In the genomic region with DNA sequence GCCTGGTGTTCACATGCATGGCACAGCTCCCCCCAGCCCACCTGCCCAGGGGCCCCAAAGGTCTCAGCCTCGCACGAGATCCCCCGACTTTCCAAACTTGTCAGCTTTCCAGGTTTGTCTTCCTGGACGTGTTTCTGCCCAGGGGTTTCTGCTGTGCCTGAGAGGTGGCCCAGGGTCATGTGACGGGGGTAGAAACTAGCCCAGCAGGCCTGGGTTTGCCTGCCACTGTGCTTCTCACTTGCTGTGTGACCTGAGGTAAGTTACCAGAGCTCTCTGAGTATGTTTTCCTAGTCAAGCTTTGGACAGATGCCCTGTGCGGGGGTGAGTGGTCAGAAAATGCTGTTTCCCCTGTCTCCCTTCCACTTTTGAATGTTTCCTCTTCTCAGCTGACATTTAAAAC, we compare ENCODE assay signal across 12 cellular contexts. TPM values are rescaled to one million over a fixed set of nuclear protein-coding genes. Genes with fewer than 3 reads are reported as not detected.
DNase-seq lines count a peak whose midpoint lies in the region; ATAC-seq and TF ChIP-seq lines count a peak whose summit lies in the region.
"Had no signal": no experiment of that assay in that cellular context is flagged by ENCODE, and none has a peak within 500 bp of the region (broad histone marks: within the 10 kb centered on the region; RNA-seq: fewer than 3 reads in every experiment).

No MANE protein-coding gene starts in this region.

- peak overlapping the region; percentile 30 for H3K27ac Mint-ChIP-seq in activated naive CD4-positive, alpha-beta T cell treated with anti-CD3 and anti-CD28 coated beads, Interleukin-2, amount 50 U/mL, for 24 hours
- no peak overlapping the region for H3K27ac Mint-ChIP-seq in activated naive CD4-positive, alpha-beta T cell treated with anti-CD3 and anti-CD28 coated beads, Interleukin-2, amount 10 ng/mL, durations not matched to agents 7 days and 5 days
- peak overlapping the region; percentile 59 for H3K27ac Mint-ChIP-seq in glutamatergic neuron (ENCODE audit: unreplicated experiment)
- no peak overlapping the region for H3K27ac Mint-ChIP-seq in stimulated activated effector memory CD8-positive, alpha-beta T cell treated with anti-CD3 and anti-CD28 coated beads, Interleukin-12 subunit alpha, Interleukin-12 subunit beta, amount 100 ng/mL, for 72 hours

- no peak for DNase-seq in activated naive CD4-positive, alpha-beta T cell treated with anti-CD3 and anti-CD28 coated beads, Interleukin-2, amount 10 ng/mL, durations not matched to agents 7 days and 5 days
- no peak for DNase-seq in RWPE1 (ENCODE audit: low spot score)
- DNase-seq in glutamatergic neuron = no peak
- no peak for DNase-seq in stimulated activated effector memory CD8-positive, alpha-beta T cell treated with anti-CD3 and anti-CD28 coated beads, Interleukin-12 subunit alpha, Interleukin-12 subunit beta, amount 100 ng/mL, for 72 hours (ENCODE audit: low spot score in 2 of 2)
- DNase-seq in left cardiac atrium = no peak
- DNase-seq in stimulated activated CD4-positive, alpha-beta T cell treated with anti-CD3 and anti-CD28 coated beads, Interleukin-2, amount 100 ng/mL, for 48 hours = no peak
- no peak for DNase-seq in hepatic stellate cell (ENCODE audit: low spot score)
- DNase-seq: MM.1S, NCI-H1930 had no signal

- TF ChIP-seq CTCF in RWPE1 (conservative IDR thresholded peaks at IDR 0.05; ENCODE audit: low read depth) = no peak
- no peak for TF ChIP-seq CTCF in glutamatergic neuron (IDR thresholded peaks at IDR 0.05; ENCODE audit: partially characterized antibody, unreplicated experiment)

- H3K27ac ChIP-seq in RWPE1 = peak overlapping the region; percentile 70
- H3K27ac ChIP-seq: C4-2B, SJCRH30 had no signal

- intact Hi-C loops in left cardiac atrium (cut with DNase I) = no loop called here

- CTCF ChIA-PET in activated naive CD4-positive, alpha-beta T cell treated with anti-CD3 and anti-CD28 coated beads, Interleukin-2, amount 10 ng/mL, durations not matched to agents 7 days and 5 days (lab: Charles Lee) = no interaction called here
- CTCF ChIA-PET in RWPE1 (lab: Yijun Ruan, JAX) = no interaction called here

- H3K9me3 Mint-ChIP-seq in activated naive CD4-positive, alpha-beta T cell treated with anti-CD3 and anti-CD28 coated beads, Interleukin-2, amount 50 U/mL, for 24 hours = no peaks in the 10 kb centered on the region
- no peaks in the 10 kb centered on the region for H3K9me3 Mint-ChIP-seq in activated naive CD4-positive, alpha-beta T cell treated with anti-CD3 and anti-CD28 coated beads, Interleukin-2, amount 10 ng/mL, durations not matched to agents 7 days and 5 days
- peaks cover 8% of the 10 kb centered on the region for H3K9me3 Mint-ChIP-seq in glutamatergic neuron (ENCODE audit: unreplicated experiment)
- H3K9me3 Mint-ChIP-seq in stimulated activated effector memory CD8-positive, alpha-beta T cell treated with anti-CD3 and anti-CD28 coated beads, Interleukin-12 subunit alpha, Interleukin-12 subunit beta, amount 100 ng/mL, for 72 hours = no peaks in the 10 kb centered on the region

- H3K27me3 Mint-ChIP-seq in activated naive CD4-positive, alpha-beta T cell treated with anti-CD3 and anti-CD28 coated beads, Interleukin-2, amount 50 U/mL, for 24 hours = peaks cover 7% of the 10 kb centered on the region
- H3K27me3 Mint-ChIP-seq in activated naive CD4-positive, alpha-beta T cell treated with anti-CD3 and anti-CD28 coated beads, Interleukin-2, amount 10 ng/mL, durations not matched to agents 7 days and 5 days = peaks cover 68% of the 10 kb centered on the region
- H3K27me3 Mint-ChIP-seq in glutamatergic neuron (ENCODE audit: unreplicated experiment) = peaks cover 13% of the 10 kb centered on the region

- POLR2A ChIA-PET in RWPE1 (lab: Yijun Ruan, JAX; ENCODE audit: low non-redundant PET) = no interaction called here

- H3K36me3 Mint-ChIP-seq in activated naive CD4-positive, alpha-beta T cell treated with anti-CD3 and anti-CD28 coated beads, Interleukin-2, amount 50 U/mL, for 24 hours = no peaks in the 10 kb centered on the region
- H3K36me3 Mint-ChIP-seq in activated naive CD4-positive, alpha-beta T cell treated with anti-CD3 and anti-CD28 coated beads, Interleukin-2, amount 10 ng/mL, durations not matched to agents 7 days and 5 days = no peaks in the 10 kb centered on the region
- H3K36me3 Mint-ChIP-seq in glutamatergic neuron (ENCODE audit: unreplicated experiment) = no peaks in the 10 kb centered on the region
- H3K36me3 Mint-ChIP-seq in stimulated activated effector memory CD8-positive, alpha-beta T cell treated with anti-CD3 and anti-CD28 coated beads, Interleukin-12 subunit alpha, Interleukin-12 subunit beta, amount 100 ng/mL, for 72 hours = no peaks in the 10 kb centered on the region

- H3K4me1 Mint-ChIP-seq in activated naive CD4-positive, alpha-beta T cell treated with anti-CD3 and anti-CD28 coated beads, Interleukin-2, amount 50 U/mL, for 24 hours = peaks cover 4% of the 10 kb centered on the region
- no peaks in the 10 kb centered on the region for H3K4me1 Mint-ChIP-seq in activated naive CD4-positive, alpha-beta T cell treated with anti-CD3 and anti-CD28 coated beads, Interleukin-2, amount 10 ng/mL, durations not matched to agents 7 days and 5 days
- peaks cover 34% of the 10 kb centered on the region for H3K4me1 Mint-ChIP-seq in glutamatergic neuron (ENCODE audit: low read depth, unreplicated experiment)
- peaks cover 17% of the 10 kb centered on the region for H3K4me1 Mint-ChIP-seq in stimulated activated effector memory CD8-positive, alpha-beta T cell treated with anti-CD3 and anti-CD28 coated beads, Interleukin-12 subunit alpha, Interleukin-12 subunit beta, amount 100 ng/mL, for 72 hours

- ATAC-seq in stimulated activated effector memory CD8-positive, alpha-beta T cell treated with anti-CD3 and anti-CD28 coated beads, Interleukin-12 subunit alpha, Interleukin-12 subunit beta, amount 100 ng/mL, for 72 hours = no peak
- ATAC-seq in left cardiac atrium = no peak

- no peak overlapping the region for H3K4me3 Mint-ChIP-seq in activated naive CD4-positive, alpha-beta T cell treated with anti-CD3 and anti-CD28 coated beads, Interleukin-2, amount 50 U/mL, for 24 hours
- no peak overlapping the region for H3K4me3 Mint-ChIP-seq in activated naive CD4-positive, alpha-beta T cell treated with anti-CD3 and anti-CD28 coated beads, Interleukin-2, amount 10 ng/mL, durations not matched to agents 7 days and 5 days
- no peak overlapping the region for H3K4me3 Mint-ChIP-seq in glutamatergic neuron (ENCODE audit: unreplicated experiment)
- peak overlapping the region; percentile 42 for H3K4me3 Mint-ChIP-seq in stimulated activated effector memory CD8-positive, alpha-beta T cell treated with anti-CD3 and anti-CD28 coated beads, Interleukin-12 subunit alpha, Interleukin-12 subunit beta, amount 100 ng/mL, for 72 hours

RNA-seq across cellular contexts. Expression of a gene that starts 38.3 kb away (rescaled TPM):
- 3.2 TPM for total RNA-seq in glutamatergic neuron (ENCODE audit: unreplicated experiment)
- total RNA-seq in left cardiac atrium = 1 to 10 TPM; 1.4 to 4.2 TPM
- total RNA-seq: SJCRH30 had no signal

Comparison
In these comparisons a context has a peak if more than half of its experiments do, and no peak if none do; other contexts are left out.
1. H3K27ac Mint-ChIP-seq: peak in activated naive CD4-positive, alpha-beta T cell treated with anti-CD3 and anti-CD28 coated beads, Interleukin-2, amount 50 U/mL, for 24 hours (single experiment) and glutamatergic neuron (single experiment); none in activated naive CD4-positive, alpha-beta T cell treated with anti-CD3 and anti-CD28 coated beads, Interleukin-2, amount 10 ng/mL, durations not matched to agents 7 days and 5 days (single experiment) and stimulated activated effector memory CD8-positive, alpha-beta T cell treated with anti-CD3 and anti-CD28 coated beads, Interleukin-12 subunit alpha, Interleukin-12 subunit beta, amount 100 ng/mL, for 72 hours (single experiment).